ENCODE assay signal across 21 cellular contexts in the genomic region with DNA sequence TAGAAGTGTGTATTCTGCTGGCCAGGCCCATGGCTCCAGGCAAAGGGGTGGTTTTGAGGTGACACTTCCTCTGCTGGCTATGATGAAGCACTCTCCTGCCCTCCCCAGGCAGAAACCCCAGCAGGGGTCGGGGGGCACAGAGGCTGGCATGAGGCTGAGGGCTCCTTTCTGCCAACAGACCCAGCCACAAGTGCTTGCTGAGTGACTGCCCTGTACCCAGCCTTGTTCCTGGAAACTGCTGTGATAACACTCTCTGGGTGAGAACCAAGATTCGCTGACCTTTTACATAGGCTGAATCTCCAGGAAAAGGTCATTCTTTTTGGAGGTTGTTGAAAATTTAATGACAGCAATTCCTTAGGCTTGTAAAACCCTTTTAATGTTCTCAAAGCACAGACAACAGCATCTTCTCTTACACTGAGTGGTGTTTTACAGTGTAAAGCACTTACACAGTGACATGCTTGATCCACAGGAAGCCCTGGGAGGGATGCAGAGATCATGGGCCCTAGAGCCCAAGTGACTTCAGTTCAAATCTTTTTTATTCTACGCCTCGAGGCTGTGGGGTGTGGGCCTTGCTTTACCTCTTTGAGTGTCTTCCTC.
A peak's percentile ranks its signal among the peaks of the same experiment; 100 is the strongest.
DNase-seq lines count a peak whose midpoint lies in the region; ATAC-seq and TF ChIP-seq lines count a peak whose summit lies in the region.
"Had no signal": no experiment of that assay in that cellular context is flagged by ENCODE, and none has a peak within 500 bp of the region (broad histone marks: within the 10 kb centered on the region; RNA-seq: fewer than 3 reads in every experiment).

No MANE protein-coding gene starts in this region.

- peaks cover 34% of the 10 kb centered on the region for H3K4me1 Mint-ChIP-seq in GM23338

- H4K20me1 ChIP-seq in GM23338 (replicated peaks; ENCODE audit: insufficient read depth): no peaks in the 10 kb centered on the region

- H3K27ac ChIP-seq in GM23338 (ENCODE audit: low read depth): no peak overlapping the region
- peak overlapping the region; percentile 52 for H3K27ac ChIP-seq in RWPE1
- peak overlapping the region; percentile 23 to 86 (median 80) for H3K27ac ChIP-seq in heart right ventricle
- peak overlapping the region; percentile 93 for H3K27ac ChIP-seq in psoas muscle
- H3K27ac ChIP-seq: KMS-11 had no signal

- H3K9me3 Mint-ChIP-seq in GM23338: no peaks in the 10 kb centered on the region
- H3K9me3 Mint-ChIP-seq: CD4-positive, alpha-beta T cell; type B pancreatic cell had no signal

- no peak overlapping the region for H3K4me2 ChIP-seq in GM23338
- H3K4me2 ChIP-seq: KMS-11 had no signal

- H3K27ac Mint-ChIP-seq in GM23338: no peak overlapping the region
- H3K27ac Mint-ChIP-seq: activated naive CD8-positive, alpha-beta T cell; CD4-positive, alpha-beta T cell had no signal

- CTCF ChIA-PET in RWPE1 (lab: Yijun Ruan, JAX): no interaction called here

- H3K79me2 ChIP-seq in GM23338 (replicated peaks; ENCODE audit: insufficient read depth): no peaks in the 10 kb centered on the region

- H2AFZ ChIP-seq in GM23338: peak overlapping the region; percentile 15

- H3K9me3 ChIP-seq in heart right ventricle (no peaks in the 10 kb centered on the region), psoas muscle (no peaks in the 10 kb centered on the region)

- H3K27me3 Mint-ChIP-seq in GM23338 (ENCODE audit: insufficient read depth, low read depth, poor library complexity): peaks cover 3% of the 10 kb centered on the region
- H3K27me3 Mint-ChIP-seq: activated naive CD8-positive, alpha-beta T cell had no signal

- ATAC-seq in GM23338: no peak
- peak; percentile 67 to 93 (median 86) for ATAC-seq in heart right ventricle
- no peak for ATAC-seq in psoas muscle

- H3K4me1 ChIP-seq in GM23338 (ENCODE audit: insufficient read depth): peaks cover 33% of the 10 kb centered on the region
- peaks cover 7 to 81% (median 68%) of the 10 kb centered on the region in 9 donors for H3K4me1 ChIP-seq in heart right ventricle
- H3K4me1 ChIP-seq in psoas muscle: peaks cover 58% of the 10 kb centered on the region

- WGBS in heart right ventricle, 2 donors: 50 to 55% methylated on average over 4 of the region's 4 CpGs
- 75 to 85% (median 77%) methylated on average over 4 of the region's 4 CpGs for WGBS in psoas muscle, 3 donors

- H3K4me3 ChIP-seq in GM23338 (no peak overlapping the region), heart right ventricle (no peak overlapping the region), psoas muscle (no peak overlapping the region)

- H3K9me2 ChIP-seq in GM23338 (ENCODE audit: insufficient read depth): no peaks in the 10 kb centered on the region; the same call in 1 of the 2 replicates

- intact Hi-C loops in heart right ventricle (cut with DNase I) (loop anchor here in 9 of 10 donors (5.0 to 10.0 kb wide), 14 partner anchors 79 to 556 kb away; partner anchors contain the start of genes JUN (in 5 of the 9) and FGGY (in 3 of the 9)), psoas muscle (cut with DNase I) (loop anchor here in 1 of 2 donors (5.0 to 10.0 kb wide), 3 partner anchors 151 to 553 kb away; no protein-coding TSS in a partner anchor)

- no peaks in the 10 kb centered on the region for H3K36me3 Mint-ChIP-seq in GM23338 (ENCODE audit: low read depth)
- H3K36me3 Mint-ChIP-seq: activated naive CD8-positive, alpha-beta T cell; type B pancreatic cell had no signal

- POLR2A ChIA-PET in RWPE1 (lab: Yijun Ruan, JAX; ENCODE audit: low non-redundant PET): no interaction called here

- no peak overlapping the region for H3K4me3 Mint-ChIP-seq in GM23338
- H3K4me3 Mint-ChIP-seq: activated naive CD8-positive, alpha-beta T cell; CD4-positive, alpha-beta T cell; type B pancreatic cell had no signal

- no peaks in the 10 kb centered on the region for H3F3A ChIP-seq in GM23338 (replicated peaks; ENCODE audit: low read depth)

- TF ChIP-seq CTCF in GM23338 (conservative IDR thresholded peaks at IDR 0.05; ENCODE audit: low read depth in 2 of 2) (no peak), RWPE1 (conservative IDR thresholded peaks at IDR 0.05; ENCODE audit: low read depth) (no peak), heart right ventricle (IDR thresholded peaks at IDR 0.05) (peak in 5 of 9 donors; percentile 5 to 45 (median 36)), psoas muscle (IDR thresholded peaks at IDR 0.05) (no peak)

- H3K36me3 ChIP-seq in GM23338 (ENCODE audit: insufficient read depth): no peaks in the 10 kb centered on the region
- no peaks in the 10 kb centered on the region for H3K36me3 ChIP-seq in heart right ventricle
- H3K36me3 ChIP-seq in psoas muscle (ENCODE audit: insufficient read depth in 1 of 2, low read depth in 1 of 2): no peaks in the 10 kb centered on the region

- H3K27me3 ChIP-seq in GM23338 (ENCODE audit: insufficient read depth) (peaks cover 9% of the 10 kb centered on the region), heart right ventricle (no peaks in the 10 kb centered on the region), psoas muscle (ENCODE audit: insufficient read depth in 3 of 3, low read length in 2 of 3) (no peaks in the 10 kb centered on the region)

- DNase-seq in GM23338 (ENCODE audit: low spot score): no peak
- no peak for DNase-seq in RWPE1 (ENCODE audit: low spot score)
- DNase-seq in heart right ventricle: peak; percentile 61 to 75
- no peak for DNase-seq in psoas muscle
- no peak for DNase-seq in NCI-H2081 treated with DMSO at 0.1 percent for 48 hours (lab: John Stamatoyannopoulos, UW)
- DNase-seq in NAMALWA (ENCODE audit: low spot score): no peak
- no peak for DNase-seq in effector CD8-positive, alpha-beta T cell (lab: John Stamatoyannopoulos, UW)
- DNase-seq in activated CD4-positive, alpha-beta T cell treated with anti-CD3 and anti-CD28 coated beads, Interleukin-2, amount 50 U/mL, for 48 hours: no peak
- DNase-seq: activated CD4-positive, alpha-beta T cell treated with anti-CD3 and anti-CD28 coated beads for 1 hour; CD4-positive, alpha-beta T cell; DMS153; foreskin fibroblast; GDM1; HCEC 1CT; hypothalamus; NCI-H69; nucleus accumbens; SHP77 treated with DMSO at 0.1 percent for 48 hours had no signal

TF ChIP-seq in GM23338, 12 proteins besides CTCF, POLR2A, EP300 and RAD21 (continues in another document):
- no peak for TF ChIP-seq CREB1 (CRISPR knock-in tag; IDR thresholded peaks at IDR 0.05; ENCODE audit: low read depth)
- TF ChIP-seq NANOG (IDR thresholded peaks at IDR 0.05; ENCODE audit: borderline replicate concordance): no peak
- TF ChIP-seq STAT1 (IDR thresholded peaks at IDR 0.05; ENCODE audit: unreplicated experiment): no peak
- TF ChIP-seq EZH2 (IDR thresholded peaks at IDR 0.05; ENCODE audit: low read depth, unreplicated experiment): no peak
- TF ChIP-seq ZNF114 (CRISPR knock-in tag; IDR thresholded peaks at IDR 0.05): no peak
- TF ChIP-seq, protein P1, sequence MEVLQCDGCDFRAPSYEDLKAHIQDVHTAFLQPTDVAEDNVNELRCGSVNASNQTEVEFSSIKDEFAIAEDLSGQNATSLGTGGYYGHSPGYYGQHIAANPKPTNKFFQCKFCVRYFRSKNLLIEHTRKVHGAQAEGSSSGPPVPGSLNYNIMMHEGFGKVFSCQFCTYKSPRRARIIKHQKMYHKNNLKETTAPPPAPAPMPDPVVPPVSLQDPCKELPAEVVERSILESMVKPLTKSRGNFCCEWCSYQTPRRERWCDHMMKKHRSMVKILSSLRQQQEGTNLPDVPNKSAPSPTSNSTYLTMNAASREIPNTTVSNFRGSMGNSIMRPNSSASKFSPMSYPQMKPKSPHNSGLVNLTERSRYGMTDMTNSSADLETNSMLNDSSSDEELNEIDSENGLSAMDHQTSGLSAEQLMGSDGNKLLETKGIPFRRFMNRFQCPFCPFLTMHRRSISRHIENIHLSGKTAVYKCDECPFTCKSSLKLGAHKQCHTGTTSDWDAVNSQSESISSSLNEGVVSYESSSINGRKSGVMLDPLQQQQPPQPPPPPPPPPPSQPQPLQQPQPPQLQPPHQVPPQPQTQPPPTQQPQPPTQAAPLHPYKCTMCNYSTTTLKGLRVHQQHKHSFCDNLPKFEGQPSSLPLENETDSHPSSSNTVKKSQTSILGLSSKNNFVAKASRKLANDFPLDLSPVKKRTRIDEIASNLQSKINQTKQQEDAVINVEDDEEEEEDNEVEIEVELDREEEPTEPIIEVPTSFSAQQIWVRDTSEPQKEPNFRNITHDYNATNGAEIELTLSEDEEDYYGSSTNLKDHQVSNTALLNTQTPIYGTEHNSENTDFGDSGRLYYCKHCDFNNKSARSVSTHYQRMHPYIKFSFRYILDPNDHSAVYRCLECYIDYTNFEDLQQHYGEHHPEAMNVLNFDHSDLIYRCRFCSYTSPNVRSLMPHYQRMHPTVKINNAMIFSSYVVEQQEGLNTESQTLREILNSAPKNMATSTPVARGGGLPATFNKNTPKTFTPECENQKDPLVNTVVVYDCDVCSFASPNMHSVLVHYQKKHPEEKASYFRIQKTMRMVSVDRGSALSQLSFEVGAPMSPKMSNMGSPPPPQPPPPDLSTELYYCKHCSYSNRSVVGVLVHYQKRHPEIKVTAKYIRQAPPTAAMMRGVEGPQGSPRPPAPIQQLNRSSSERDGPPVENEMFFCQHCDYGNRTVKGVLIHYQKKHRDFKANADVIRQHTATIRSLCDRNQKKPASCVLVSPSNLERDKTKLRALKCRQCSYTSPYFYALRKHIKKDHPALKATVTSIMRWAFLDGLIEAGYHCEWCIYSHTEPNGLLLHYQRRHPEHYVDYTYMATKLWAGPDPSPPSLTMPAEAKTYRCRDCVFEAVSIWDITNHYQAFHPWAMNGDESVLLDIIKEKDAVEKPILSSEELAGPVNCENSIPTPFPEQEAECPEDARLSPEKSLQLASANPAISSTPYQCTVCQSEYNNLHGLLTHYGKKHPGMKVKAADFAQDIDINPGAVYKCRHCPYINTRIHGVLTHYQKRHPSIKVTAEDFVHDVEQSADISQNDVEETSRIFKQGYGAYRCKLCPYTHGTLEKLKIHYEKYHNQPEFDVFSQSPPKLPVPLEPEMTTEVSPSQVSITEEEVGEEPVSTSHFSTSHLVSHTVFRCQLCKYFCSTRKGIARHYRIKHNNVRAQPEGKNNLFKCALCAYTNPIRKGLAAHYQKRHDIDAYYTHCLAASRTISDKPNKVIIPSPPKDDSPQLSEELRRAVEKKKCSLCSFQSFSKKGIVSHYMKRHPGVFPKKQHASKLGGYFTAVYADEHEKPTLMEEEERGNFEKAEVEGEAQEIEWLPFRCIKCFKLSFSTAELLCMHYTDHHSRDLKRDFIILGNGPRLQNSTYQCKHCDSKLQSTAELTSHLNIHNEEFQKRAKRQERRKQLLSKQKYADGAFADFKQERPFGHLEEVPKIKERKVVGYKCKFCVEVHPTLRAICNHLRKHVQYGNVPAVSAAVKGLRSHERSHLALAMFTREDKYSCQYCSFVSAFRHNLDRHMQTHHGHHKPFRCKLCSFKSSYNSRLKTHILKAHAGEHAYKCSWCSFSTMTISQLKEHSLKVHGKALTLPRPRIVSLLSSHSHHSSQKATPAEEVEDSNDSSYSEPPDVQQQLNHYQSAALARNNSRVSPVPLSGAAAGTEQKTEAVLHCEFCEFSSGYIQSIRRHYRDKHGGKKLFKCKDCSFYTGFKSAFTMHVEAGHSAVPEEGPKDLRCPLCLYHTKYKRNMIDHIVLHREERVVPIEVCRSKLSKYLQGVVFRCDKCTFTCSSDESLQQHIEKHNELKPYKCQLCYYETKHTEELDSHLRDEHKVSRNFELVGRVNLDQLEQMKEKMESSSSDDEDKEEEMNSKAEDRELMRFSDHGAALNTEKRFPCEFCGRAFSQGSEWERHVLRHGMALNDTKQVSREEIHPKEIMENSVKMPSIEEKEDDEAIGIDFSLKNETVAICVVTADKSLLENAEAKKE (CRISPR knock-in tag; IDR thresholded peaks at IDR 0.05): no peak

Comparison
In these comparisons a context has a peak if more than half of its experiments do, and no peak if none do; other contexts are left out.
1. ATAC-seq: peak in heart right ventricle (8 of 8); none in GM23338 (single experiment) and psoas muscle (0 of 4).
2. DNase-seq: peak in heart right ventricle (2 of 2); none in GM23338 (single experiment), RWPE1 (single experiment), psoas muscle (0 of 2), NCI-H2081 treated with DMSO at 0.1 percent for 48 hours (single experiment), NAMALWA (single experiment), effector CD8-positive, alpha-beta T cell (single experiment) and activated CD4-positive, alpha-beta T cell treated with anti-CD3 and anti-CD28 coated beads, Interleukin-2, amount 50 U/mL, for 48 hours (0 of 2).
3. CTCF ChIP-seq: peak in heart right ventricle (5 of 9); none in GM23338 (0 of 2), RWPE1 (single experiment) and psoas muscle (single experiment).